ENCODE assay signal across 22 cellular contexts in the genomic region with DNA sequence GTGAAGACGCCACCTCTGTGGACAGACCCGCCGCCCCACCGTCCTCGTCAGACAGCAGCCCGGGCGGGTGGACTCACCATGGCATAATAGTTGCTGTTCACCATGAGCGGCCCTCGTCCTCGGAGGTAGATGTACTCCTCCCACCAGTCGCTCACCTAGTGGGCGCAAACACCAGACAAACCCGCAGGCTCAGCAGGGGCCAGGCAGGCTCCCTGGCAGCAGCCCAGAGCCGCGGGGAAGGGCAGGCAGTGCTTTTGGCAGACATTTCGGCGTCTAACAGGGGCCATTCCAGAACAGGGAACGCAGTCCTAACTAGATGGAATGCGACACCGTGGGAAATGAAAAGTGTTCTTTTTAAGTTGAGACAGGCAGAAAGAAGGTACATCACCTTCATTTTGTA. TPM values are rescaled to one million over a fixed set of nuclear protein-coding genes. Genes with fewer than 3 reads are reported as not detected.
DNase-seq lines count a peak whose midpoint lies in the region; ATAC-seq and TF ChIP-seq lines count a peak whose summit lies in the region.
"Had no signal": no experiment of that assay in that cellular context is flagged by ENCODE, and none has a peak within 500 bp of the region (broad histone marks: within the 10 kb centered on the region; RNA-seq: fewer than 3 reads in every experiment).

No MANE protein-coding gene starts in this region.

- H3K9me3 ChIP-seq in left ventricle myocardium inferior (replicated peaks) (no peaks in the 10 kb centered on the region), thoracic aorta (no peaks in the 10 kb centered on the region)

- TF ChIP-seq RAD21 in Ishikawa (IDR thresholded peaks at IDR 0.05; ENCODE audit: low read depth) = no peak; the same call in 1 of the 2 replicates

- H3K27me3 ChIP-seq in left ventricle myocardium inferior (ENCODE audit: low read depth) (no peaks in the 10 kb centered on the region), thoracic aorta (replicated peaks; ENCODE audit: insufficient read depth) (no peaks in the 10 kb centered on the region)

- ATAC-seq in thoracic aorta (ENCODE audit: insufficient number of reproducible peaks, low FRiP score, low read depth) (no peak), GM21367 (IDR thresholded peaks at IDR 0.05; ENCODE audit: unreplicated experiment) (no peak)
- ATAC-seq: HCT116, K562 had no signal

- DNase-seq in astrocyte of the hippocampus (ENCODE audit: low read depth, low spot score) (peak; percentile 84), left ventricle myocardium inferior (peak; percentile 58), thoracic aorta (ENCODE audit: low spot score) (no peak), NCI-H526 (lab: John Stamatoyannopoulos, UW) (no peak), medulla oblongata (ENCODE audit: extremely low spot score) (no peak)
- DNase-seq: AML-193, DMS 273 treated with DMSO at 0.1 percent for 48 hours, DND-41, GDM1, NCI-H1417, NCI-H187, NCI-H2107, NCI-H510A, NCI-H82, OCI-M1, SIG-M5 had no signal

- H3K4me3 ChIP-seq in left ventricle myocardium inferior (no peak overlapping the region), thoracic aorta (no peak overlapping the region)
- H3K4me3 ChIP-seq: GM23338, K562 had no signal

- TF ChIP-seq EP300 in Ishikawa (IDR thresholded peaks at IDR 0.05; ENCODE audit: borderline replicate concordance) = peak; percentile 29; the same call in 1 of the 2 replicates

- H3K4me1 ChIP-seq in left ventricle myocardium inferior (peaks cover 13% of the 10 kb centered on the region), thoracic aorta (ENCODE audit: control insufficient read depth in 1 of 2, low read depth in 2 of 2) (peaks cover 0 to 9% of the 10 kb centered on the region in 2 donors)

- intact Hi-C loops in left ventricle myocardium inferior (cut with micrococcal nuclease) = no loop called here

- H3K27ac ChIP-seq in left ventricle myocardium inferior (replicated peaks) (peak overlapping the region; percentile 43), thoracic aorta (peak overlapping the region; percentile 7 to 38)
- H3K27ac ChIP-seq: C4-2B had no signal

- peaks cover 100% of the 10 kb centered on the region for H3K36me3 ChIP-seq in left ventricle myocardium inferior
- H3K36me3 ChIP-seq in thoracic aorta = peaks cover 61% of the 10 kb centered on the region

- TF ChIP-seq CTCF in left ventricle myocardium inferior (IDR thresholded peaks at IDR 0.05; ENCODE audit: borderline replicate concordance) (no peak), thoracic aorta (IDR thresholded peaks at IDR 0.05) (no peak)

TF ChIP-seq in Ishikawa, 13 proteins besides CTCF, POLR2A, EP300 and RAD21:
- TF ChIP-seq NFIC (IDR thresholded peaks at IDR 0.05) (peak; percentile 87), FOXM1 (IDR thresholded peaks at IDR 0.05; ENCODE audit: borderline replicate concordance, low read depth) (no peak), TAF1 (IDR thresholded peaks at IDR 0.05; ENCODE audit: low read depth) (no peak), EGR1 (IDR thresholded peaks at IDR 0.05) (no peak), CREB1 (IDR thresholded peaks at IDR 0.05; ENCODE audit: low read depth) (no peak), TCF12 (IDR thresholded peaks at IDR 0.05; ENCODE audit: low read depth) (peak; percentile 57; the same call in 1 of the 2 replicates), USF1 (IDR thresholded peaks at IDR 0.05) (0 out of 2 replicates have a peak, but pooled peaks have one; percentile 8), CEBPB (IDR thresholded peaks at IDR 0.05) (no peak), YY1 (IDR thresholded peaks at IDR 0.05; ENCODE audit: low read depth) (peak; percentile 65), ZBTB7A (IDR thresholded peaks at IDR 0.05; ENCODE audit: low read depth) (no peak), TEAD4 (IDR thresholded peaks at IDR 0.05) (peak; percentile 65)
- TF ChIP-seq, protein P1, sequence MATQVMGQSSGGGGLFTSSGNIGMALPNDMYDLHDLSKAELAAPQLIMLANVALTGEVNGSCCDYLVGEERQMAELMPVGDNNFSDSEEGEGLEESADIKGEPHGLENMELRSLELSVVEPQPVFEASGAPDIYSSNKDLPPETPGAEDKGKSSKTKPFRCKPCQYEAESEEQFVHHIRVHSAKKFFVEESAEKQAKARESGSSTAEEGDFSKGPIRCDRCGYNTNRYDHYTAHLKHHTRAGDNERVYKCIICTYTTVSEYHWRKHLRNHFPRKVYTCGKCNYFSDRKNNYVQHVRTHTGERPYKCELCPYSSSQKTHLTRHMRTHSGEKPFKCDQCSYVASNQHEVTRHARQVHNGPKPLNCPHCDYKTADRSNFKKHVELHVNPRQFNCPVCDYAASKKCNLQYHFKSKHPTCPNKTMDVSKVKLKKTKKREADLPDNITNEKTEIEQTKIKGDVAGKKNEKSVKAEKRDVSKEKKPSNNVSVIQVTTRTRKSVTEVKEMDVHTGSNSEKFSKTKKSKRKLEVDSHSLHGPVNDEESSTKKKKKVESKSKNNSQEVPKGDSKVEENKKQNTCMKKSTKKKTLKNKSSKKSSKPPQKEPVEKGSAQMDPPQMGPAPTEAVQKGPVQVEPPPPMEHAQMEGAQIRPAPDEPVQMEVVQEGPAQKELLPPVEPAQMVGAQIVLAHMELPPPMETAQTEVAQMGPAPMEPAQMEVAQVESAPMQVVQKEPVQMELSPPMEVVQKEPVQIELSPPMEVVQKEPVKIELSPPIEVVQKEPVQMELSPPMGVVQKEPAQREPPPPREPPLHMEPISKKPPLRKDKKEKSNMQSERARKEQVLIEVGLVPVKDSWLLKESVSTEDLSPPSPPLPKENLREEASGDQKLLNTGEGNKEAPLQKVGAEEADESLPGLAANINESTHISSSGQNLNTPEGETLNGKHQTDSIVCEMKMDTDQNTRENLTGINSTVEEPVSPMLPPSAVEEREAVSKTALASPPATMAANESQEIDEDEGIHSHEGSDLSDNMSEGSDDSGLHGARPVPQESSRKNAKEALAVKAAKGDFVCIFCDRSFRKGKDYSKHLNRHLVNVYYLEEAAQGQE (IDR thresholded peaks at IDR 0.05; ENCODE audit: low read depth) = no peak
- TF ChIP-seq, protein P2, sequence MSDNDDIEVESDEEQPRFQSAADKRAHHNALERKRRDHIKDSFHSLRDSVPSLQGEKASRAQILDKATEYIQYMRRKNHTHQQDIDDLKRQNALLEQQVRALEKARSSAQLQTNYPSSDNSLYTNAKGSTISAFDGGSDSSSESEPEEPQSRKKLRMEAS (IDR thresholded peaks at IDR 0.05) = peak; percentile 50; the same call in 1 of the 2 replicates
TF ChIP-seq in Ishikawa: peak in this region for 6.

RNA-seq across cellular contexts. Expression of gene CPT1A, which starts 44.9 kb away (rescaled TPM):
- total RNA-seq in left ventricle myocardium inferior (73.1 TPM), thoracic aorta (10 to 100 TPM; 61.1 to 75.3 TPM)

RNA-seq across cellular contexts. Expression of gene TESMIN, which starts 45.5 kb away (rescaled TPM):
- total RNA-seq in left ventricle myocardium inferior = 0.52 TPM
- total RNA-seq in thoracic aorta = 1 to 10 TPM in 1 of 2 donors, not detected in 1; 2.8 TPM

Comparison
In these comparisons a context has a peak if more than half of its experiments do, and no peak if none do; other contexts are left out.
1. DNase-seq: peak in astrocyte of the hippocampus (single experiment) and left ventricle myocardium inferior (single experiment); none in thoracic aorta (single experiment), NCI-H526 (0 of 2) and medulla oblongata (single experiment).